In genomic region chr14:92615451-92615850, GRCh38 we compare ENCODE assay signal across 1 cellular context.
TF ChIP-seq lines count a peak whose summit lies in the region.

No MANE protein-coding gene starts in this region.

TF ChIP-seq in WTC11, 78 proteins besides CTCF, POLR2A, EP300 and RAD21 (continued from another document):
- TF ChIP-seq, protein P1, sequence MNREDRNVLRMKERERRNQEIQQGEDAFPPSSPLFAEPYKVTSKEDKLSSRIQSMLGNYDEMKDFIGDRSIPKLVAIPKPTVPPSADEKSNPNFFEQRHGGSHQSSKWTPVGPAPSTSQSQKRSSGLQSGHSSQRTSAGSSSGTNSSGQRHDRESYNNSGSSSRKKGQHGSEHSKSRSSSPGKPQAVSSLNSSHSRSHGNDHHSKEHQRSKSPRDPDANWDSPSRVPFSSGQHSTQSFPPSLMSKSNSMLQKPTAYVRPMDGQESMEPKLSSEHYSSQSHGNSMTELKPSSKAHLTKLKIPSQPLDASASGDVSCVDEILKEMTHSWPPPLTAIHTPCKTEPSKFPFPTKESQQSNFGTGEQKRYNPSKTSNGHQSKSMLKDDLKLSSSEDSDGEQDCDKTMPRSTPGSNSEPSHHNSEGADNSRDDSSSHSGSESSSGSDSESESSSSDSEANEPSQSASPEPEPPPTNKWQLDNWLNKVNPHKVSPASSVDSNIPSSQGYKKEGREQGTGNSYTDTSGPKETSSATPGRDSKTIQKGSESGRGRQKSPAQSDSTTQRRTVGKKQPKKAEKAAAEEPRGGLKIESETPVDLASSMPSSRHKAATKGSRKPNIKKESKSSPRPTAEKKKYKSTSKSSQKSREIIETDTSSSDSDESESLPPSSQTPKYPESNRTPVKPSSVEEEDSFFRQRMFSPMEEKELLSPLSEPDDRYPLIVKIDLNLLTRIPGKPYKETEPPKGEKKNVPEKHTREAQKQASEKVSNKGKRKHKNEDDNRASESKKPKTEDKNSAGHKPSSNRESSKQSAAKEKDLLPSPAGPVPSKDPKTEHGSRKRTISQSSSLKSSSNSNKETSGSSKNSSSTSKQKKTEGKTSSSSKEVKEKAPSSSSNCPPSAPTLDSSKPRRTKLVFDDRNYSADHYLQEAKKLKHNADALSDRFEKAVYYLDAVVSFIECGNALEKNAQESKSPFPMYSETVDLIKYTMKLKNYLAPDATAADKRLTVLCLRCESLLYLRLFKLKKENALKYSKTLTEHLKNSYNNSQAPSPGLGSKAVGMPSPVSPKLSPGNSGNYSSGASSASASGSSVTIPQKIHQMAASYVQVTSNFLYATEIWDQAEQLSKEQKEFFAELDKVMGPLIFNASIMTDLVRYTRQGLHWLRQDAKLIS (CRISPR knock-in tag; IDR thresholded peaks at IDR 0.05; ENCODE audit: borderline replicate concordance): no peak
- TF ChIP-seq TEAD4 (CRISPR knock-in tag; IDR thresholded peaks at IDR 0.05): no peak
TF ChIP-seq in WTC11: peak in this region for 0.
